Comparison of ENCODE assay signal across 8 cellular contexts in genomic region chrX:7146703-7147430, GRCh38. TPM values are rescaled to one million over a fixed set of nuclear protein-coding genes. Genes with fewer than 3 reads are reported as not detected.
DNase-seq lines count a peak whose midpoint lies in the region; ATAC-seq and TF ChIP-seq lines count a peak whose summit lies in the region.

No MANE protein-coding gene starts in this region.

- H3K9me3 Mint-ChIP-seq in CD8-positive, alpha-beta T cell: no peaks in the 10 kb centered on the region
- no peaks in the 10 kb centered on the region for H3K9me3 Mint-ChIP-seq in activated CD4-positive, alpha-beta memory T cell treated with anti-CD3 and anti-CD28 coated beads, Interleukin-2, amount 10 ng/mL, durations not matched to agents 7 days and 5 days

- no peaks in the 10 kb centered on the region for H3K27me3 Mint-ChIP-seq in CD8-positive, alpha-beta T cell (ENCODE audit: low read depth)
- H3K27me3 Mint-ChIP-seq in activated CD4-positive, alpha-beta memory T cell treated with anti-CD3 and anti-CD28 coated beads, Interleukin-2, amount 10 ng/mL, durations not matched to agents 7 days and 5 days: no peaks in the 10 kb centered on the region

- in situ Hi-C loops in gastrocnemius medialis (cut with MboI; ENCODE audit: low sequenced_read_pairs in 4 of 4): no loop called here

- H3K36me3 ChIP-seq in CD8-positive, alpha-beta T cell (ENCODE audit: insufficient read depth, low read length): no peaks in the 10 kb centered on the region
- H3K36me3 ChIP-seq in gastrocnemius medialis: no peaks in the 10 kb centered on the region

- no peak for ATAC-seq in CD8-positive, alpha-beta T cell
- ATAC-seq in GM19372 (IDR thresholded peaks at IDR 0.05; ENCODE audit: low read depth, unreplicated experiment): peak; percentile 19
- ATAC-seq in HG03354 (IDR thresholded peaks at IDR 0.05; ENCODE audit: poor library complexity, severe bottlenecking, unreplicated experiment): peak; percentile 17
- ATAC-seq in left cardiac atrium: peak; percentile 7 to 12
- peak; percentile 64 to 73 for ATAC-seq in gastrocnemius medialis
- ATAC-seq in left lobe of liver: no peak

- TF ChIP-seq CTCF in CD8-positive, alpha-beta T cell (IDR thresholded peaks at IDR 0.05): no peak
- no peak for TF ChIP-seq CTCF in gastrocnemius medialis (IDR thresholded peaks at IDR 0.05 in 4 of 5, conservative IDR thresholded peaks at IDR 0.05 in 1 of 5)

- TF ChIP-seq POLR2A in gastrocnemius medialis (IDR thresholded peaks at IDR 0.05): peak; percentile 20 to 28

- CTCF ChIA-PET in CD8-positive, alpha-beta T cell (lab: Charles Lee): interaction anchor here (0.6 kb wide), 1 partner anchor 79 kb away, joined by 3 read pairs; no protein-coding TSS in a partner anchor
- CTCF ChIA-PET in activated CD4-positive, alpha-beta memory T cell treated with anti-CD3 and anti-CD28 coated beads, Interleukin-2, amount 10 ng/mL, durations not matched to agents 7 days and 5 days (lab: Charles Lee): interaction anchor here (0.7 kb wide), 1 partner anchor 17 kb away, joined by 4 read pairs; no protein-coding TSS in a partner anchor

- peaks cover 5% of the 10 kb centered on the region for H3K4me1 ChIP-seq in CD8-positive, alpha-beta T cell (ENCODE audit: insufficient read depth, low read length)
- H3K4me1 ChIP-seq in gastrocnemius medialis: peaks cover 0 to 14% of the 10 kb centered on the region in 2 donors

- no peaks in the 10 kb centered on the region for H3K9me3 ChIP-seq in CD8-positive, alpha-beta T cell (ENCODE audit: low read length)
- no peaks in the 10 kb centered on the region for H3K9me3 ChIP-seq in gastrocnemius medialis

- H3K4me3 ChIP-seq in CD8-positive, alpha-beta T cell (ENCODE audit: low read depth, low read length): peak overlapping the region; percentile 46
- H3K4me3 ChIP-seq in gastrocnemius medialis: peak overlapping the region; percentile 73 to 94 (median 80)

- no peak for DNase-seq in CD8-positive, alpha-beta T cell
- DNase-seq in activated CD4-positive, alpha-beta memory T cell treated with anti-CD3 and anti-CD28 coated beads, Interleukin-2, amount 10 ng/mL, durations not matched to agents 7 days and 5 days: peak; percentile 19
- DNase-seq in left cardiac atrium (no peak), gastrocnemius medialis (peak; percentile 28 to 71), foreskin melanocyte (no peak), left lobe of liver (ENCODE audit: low spot score) (no peak)

- H3K4me3 Mint-ChIP-seq in CD8-positive, alpha-beta T cell: peak overlapping the region; percentile 83
- peak overlapping the region; percentile 79 for H3K4me3 Mint-ChIP-seq in activated CD4-positive, alpha-beta memory T cell treated with anti-CD3 and anti-CD28 coated beads, Interleukin-2, amount 10 ng/mL, durations not matched to agents 7 days and 5 days

- no peaks in the 10 kb centered on the region for H3K27me3 ChIP-seq in CD8-positive, alpha-beta T cell (ENCODE audit: insufficient read depth, low read length)
- H3K27me3 ChIP-seq in gastrocnemius medialis: no peaks in the 10 kb centered on the region

- H3K27ac ChIP-seq in CD8-positive, alpha-beta T cell (ENCODE audit: low read depth, low read length): peak overlapping the region; percentile 29
- peak overlapping the region; percentile 84 to 91 (median 86) for H3K27ac ChIP-seq in gastrocnemius medialis

- intact Hi-C loops in CD8-positive, alpha-beta T cell (cut with DNase I, micrococcal nuclease): loop anchor here (5.0 to 10.0 kb wide), 3 partner anchors 60 to 780 kb away; partner anchors contain the start of gene PNPLA4 (in 2 of the 2)
- intact Hi-C loops in left cardiac atrium (cut with DNase I): no loop called here
- intact Hi-C loops in gastrocnemius medialis (cut with DNase I; ENCODE audit: low total_unique reads): loop anchor here (5.0 to 10.0 kb wide), 2 partner anchors 92 to 780 kb away; partner anchors contain the start of gene PNPLA4

- H3K4me1 Mint-ChIP-seq in CD8-positive, alpha-beta T cell (ENCODE audit: low read depth): peaks cover 21% of the 10 kb centered on the region
- peaks cover 18% of the 10 kb centered on the region for H3K4me1 Mint-ChIP-seq in activated CD4-positive, alpha-beta memory T cell treated with anti-CD3 and anti-CD28 coated beads, Interleukin-2, amount 10 ng/mL, durations not matched to agents 7 days and 5 days

- H3K36me3 Mint-ChIP-seq in CD8-positive, alpha-beta T cell: peaks cover 3% of the 10 kb centered on the region
- no peaks in the 10 kb centered on the region for H3K36me3 Mint-ChIP-seq in activated CD4-positive, alpha-beta memory T cell treated with anti-CD3 and anti-CD28 coated beads, Interleukin-2, amount 10 ng/mL, durations not matched to agents 7 days and 5 days (ENCODE audit: low read depth)

- POLR2A ChIA-PET in CD8-positive, alpha-beta T cell (lab: Charles Lee): interaction anchor here (0.6 kb wide), 1 partner anchor 14 kb away, joined by 3 read pairs; no protein-coding TSS in a partner anchor
- POLR2A ChIA-PET in activated CD4-positive, alpha-beta memory T cell treated with anti-CD3 and anti-CD28 coated beads, Interleukin-2, amount 10 ng/mL, durations not matched to agents 7 days and 5 days (lab: Charles Lee): interaction anchor here (1.0 to 2.7 kb wide), 4 partner anchors 13 to 781 kb away, joined by 3 to 18 read pairs (median 4); no protein-coding TSS in a partner anchor

- H3K27ac Mint-ChIP-seq in CD8-positive, alpha-beta T cell: peak overlapping the region; percentile 86
- H3K27ac Mint-ChIP-seq in activated CD4-positive, alpha-beta memory T cell treated with anti-CD3 and anti-CD28 coated beads, Interleukin-2, amount 10 ng/mL, durations not matched to agents 7 days and 5 days: peak overlapping the region; percentile 78

RNA-seq across cellular contexts. Expression of gene STS, which starts 0.6 kb away (rescaled TPM):
- total RNA-seq in CD8-positive, alpha-beta T cell: under 1 TPM; 0.57 to 0.78 TPM
- 1 to 10 TPM; 1.2 to 1.3 TPM for total RNA-seq in activated CD4-positive, alpha-beta memory T cell treated with anti-CD3 and anti-CD28 coated beads, Interleukin-2, amount 10 ng/mL, durations not matched to agents 7 days and 5 days
- total RNA-seq in left cardiac atrium (1 to 10 TPM; 7.2 to 9.5 TPM), gastrocnemius medialis (1 to 10 TPM; 1.7 to 6.7 (median 4.4) TPM), left lobe of liver (4.2 TPM)

RNA-seq across cellular contexts. Expression of gene PUDP, which starts 1.1 kb away (rescaled TPM):
- 1 to 10 TPM; 1.8 to 2.4 TPM for total RNA-seq in CD8-positive, alpha-beta T cell
- total RNA-seq in activated CD4-positive, alpha-beta memory T cell treated with anti-CD3 and anti-CD28 coated beads, Interleukin-2, amount 10 ng/mL, durations not matched to agents 7 days and 5 days: 10 to 100 TPM; 16.3 to 16.4 TPM
- total RNA-seq in left cardiac atrium (10 to 100 TPM; 16.9 to 21.2 TPM), gastrocnemius medialis (10 to 100 TPM in 3 of 4 donors, 1 to 10 TPM in 1; 7.2 to 31.2 (median 22.8) TPM), left lobe of liver (5.8 TPM)

Comparison
In these comparisons a context has a peak if more than half of its experiments do, and no peak if none do; other contexts are left out.
1. ATAC-seq: peak in GM19372 (single experiment), HG03354 (single experiment), left cardiac atrium (2 of 2) and gastrocnemius medialis (2 of 2); none in CD8-positive, alpha-beta T cell (single experiment) and left lobe of liver (single experiment).
2. DNase-seq: peak in activated CD4-positive, alpha-beta memory T cell treated with anti-CD3 and anti-CD28 coated beads, Interleukin-2, amount 10 ng/mL, durations not matched to agents 7 days and 5 days (single experiment) and gastrocnemius medialis (2 of 2); none in CD8-positive, alpha-beta T cell (0 of 7), left cardiac atrium (single experiment), foreskin melanocyte (single experiment) and left lobe of liver (single experiment).
3. intact Hi-C loops: an anchor here in CD8-positive, alpha-beta T cell (5.0 to 10.0 kb wide) and gastrocnemius medialis (5.0 to 10.0 kb wide); none called in left cardiac atrium.